Comparison of ENCODE assay signal across 21 cellular contexts in the genomic region with DNA sequence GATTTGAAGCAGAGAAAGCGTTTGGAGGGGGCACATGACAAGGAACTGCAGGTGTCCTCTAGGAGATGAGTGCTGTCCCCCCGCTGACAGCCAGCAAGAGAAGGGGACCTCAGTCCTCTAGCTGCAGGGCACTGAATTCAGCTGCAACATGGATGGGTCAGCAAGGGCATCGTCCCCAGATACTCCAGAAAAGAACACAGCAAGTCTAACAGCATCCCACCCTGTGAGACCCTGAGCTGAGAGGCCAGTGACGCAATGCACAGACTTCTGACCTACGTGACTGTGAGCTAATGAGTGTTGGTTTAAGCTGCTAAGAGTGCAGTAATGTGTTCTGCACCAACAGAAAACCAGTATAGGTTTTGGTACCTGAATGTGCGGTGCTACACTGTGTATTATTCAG. TPM values are rescaled to one million over a fixed set of nuclear protein-coding genes. Genes with fewer than 3 reads are reported as not detected.
DNase-seq lines count a peak whose midpoint lies in the region; TF ChIP-seq lines count a peak whose summit lies in the region.
"Had no signal": no experiment of that assay in that cellular context is flagged by ENCODE, and none has a peak within 500 bp of the region (broad histone marks: within the 10 kb centered on the region; RNA-seq: fewer than 3 reads in every experiment).

No MANE protein-coding gene starts in this region.

- no peaks in the 10 kb centered on the region for H3K4me1 Mint-ChIP-seq in activated CD4-positive, alpha-beta T cell treated with anti-CD3 and anti-CD28 coated beads, Interleukin-2, amount 10 ng/mL, durations not matched to agents 24 days and 14 days
- no peaks in the 10 kb centered on the region for H3K4me1 Mint-ChIP-seq in chondrocyte (ENCODE audit: low read depth)

- H3K4me3 Mint-ChIP-seq in activated CD4-positive, alpha-beta T cell treated with anti-CD3 and anti-CD28 coated beads, Interleukin-2, amount 10 ng/mL, durations not matched to agents 24 days and 14 days = no peak overlapping the region
- no peak overlapping the region for H3K4me3 Mint-ChIP-seq in chondrocyte (ENCODE audit: unreplicated experiment)
- H3K4me3 Mint-ChIP-seq: CD4-positive, alpha-beta T cell had no signal

- H3K36me3 ChIP-seq in spleen (no peaks in the 10 kb centered on the region), stomach (no peaks in the 10 kb centered on the region)

- 66 to 88% (median 77%) methylated on average over 5 to 6 of the region's 6 CpGs for WGBS in spleen, 5 donors
- WGBS in stomach, 5 donors = 58 to 82% (median 68%) methylated on average over 5 to 6 of the region's 6 CpGs

- H3K4me1 ChIP-seq in spleen (no peaks in the 10 kb centered on the region), stomach (no peaks in the 10 kb centered on the region)
- H3K4me1 ChIP-seq: A549 had no signal

- no peak overlapping the region for H3K27ac Mint-ChIP-seq in activated CD4-positive, alpha-beta T cell treated with anti-CD3 and anti-CD28 coated beads, Interleukin-2, amount 10 ng/mL, durations not matched to agents 24 days and 14 days
- H3K27ac Mint-ChIP-seq in chondrocyte (ENCODE audit: unreplicated experiment) = no peak overlapping the region
- H3K27ac Mint-ChIP-seq: CD4-positive, alpha-beta T cell had no signal

- intact Hi-C loops in activated CD4-positive, alpha-beta T cell treated with anti-CD3 and anti-CD28 coated beads, Interleukin-2, amount 10 ng/mL, durations not matched to agents 24 days and 14 days (cut with micrococcal nuclease) = no loop called here
- intact Hi-C loops in spleen (cut with DNase I; ENCODE audit: low total_unique reads) (no loop called here), stomach (cut with DNase I; ENCODE audit: low total_unique reads) (no loop called here)

- DNase-seq in activated CD4-positive, alpha-beta T cell treated with anti-CD3 and anti-CD28 coated beads, Interleukin-2, amount 10 ng/mL, durations not matched to agents 24 days and 14 days = peak; percentile 4
- no peak for DNase-seq in activated CD4-positive, alpha-beta T cell treated with anti-CD3 and anti-CD28 coated beads, Interleukin-2, amount 50 U/mL, for 4 hours
- DNase-seq in chondrocyte (ENCODE audit: low spot score) (peak; percentile 32), mesenteric fat pad (ENCODE audit: low spot score) (peak; percentile 22), spleen (peak; percentile 11), COLO668 (lab: John Stamatoyannopoulos, UW; ENCODE audit: unreplicated experiment) (no peak), stomach (no peak), NCI-H2227 (lab: John Stamatoyannopoulos, UW; ENCODE audit: unreplicated experiment) (no peak)
- DNase-seq: AML-193; CD4-positive, alpha-beta T cell; DMS153; DMS79 treated with DMSO at 0.1 percent for 48 hours; GF-D8; GM23248; HCEC 1CT; IMR-90 had no signal

- no peak for TF ChIP-seq EP300 in stomach (IDR thresholded peaks at IDR 0.05)

- H3K4me3 ChIP-seq in spleen (no peak overlapping the region), stomach (no peak overlapping the region)
- H3K4me3 ChIP-seq: A549, GM23248 had no signal

- no peaks in the 10 kb centered on the region for H3K9me3 Mint-ChIP-seq in activated CD4-positive, alpha-beta T cell treated with anti-CD3 and anti-CD28 coated beads, Interleukin-2, amount 10 ng/mL, durations not matched to agents 24 days and 14 days
- peaks cover 9% of the 10 kb centered on the region for H3K9me3 Mint-ChIP-seq in chondrocyte (ENCODE audit: low read depth)
- H3K9me3 Mint-ChIP-seq: CD4-positive, alpha-beta T cell had no signal

- TF ChIP-seq CTCF in chondrocyte (IDR thresholded peaks at IDR 0.05) (no peak), spleen (IDR thresholded peaks at IDR 0.05 in 8 of 11, conservative IDR thresholded peaks at IDR 0.05 in 3 of 11) (no peak), stomach (IDR thresholded peaks at IDR 0.05) (no peak)

- TF ChIP-seq POLR2A in spleen (IDR thresholded peaks at IDR 0.05) (no peak), stomach (IDR thresholded peaks at IDR 0.05) (no peak)

- H3K27ac ChIP-seq in spleen = no peak overlapping the region
- H3K27ac ChIP-seq in stomach = no peak overlapping the region
- H3K27ac ChIP-seq: 22Rv1, A549, C4-2B, GM23248 had no signal

- no peaks in the 10 kb centered on the region for H3K36me3 Mint-ChIP-seq in activated CD4-positive, alpha-beta T cell treated with anti-CD3 and anti-CD28 coated beads, Interleukin-2, amount 10 ng/mL, durations not matched to agents 24 days and 14 days (ENCODE audit: low read depth)
- no peaks in the 10 kb centered on the region for H3K36me3 Mint-ChIP-seq in chondrocyte (ENCODE audit: low read depth)

- H3K9me3 ChIP-seq in spleen (no peaks in the 10 kb centered on the region), stomach (no peaks in the 10 kb centered on the region)
- H3K9me3 ChIP-seq: A549 had no signal

- H3K27me3 ChIP-seq in spleen (replicated peaks in 1 of 7) (peaks cover 0 to 24% (median 0%) of the 10 kb centered on the region in 7 donors), stomach (peaks cover 0 to 9% (median 0%) of the 10 kb centered on the region in 3 donors)

- H3K27me3 Mint-ChIP-seq in activated CD4-positive, alpha-beta T cell treated with anti-CD3 and anti-CD28 coated beads, Interleukin-2, amount 10 ng/mL, durations not matched to agents 24 days and 14 days = no peaks in the 10 kb centered on the region
- peaks cover 2% of the 10 kb centered on the region for H3K27me3 Mint-ChIP-seq in chondrocyte (ENCODE audit: low read depth)

RNA-seq across cellular contexts. Expression of a gene that starts 11.6 kb away (rescaled TPM):
- not detected in 2 replicates for total RNA-seq in activated CD4-positive, alpha-beta T cell treated with anti-CD3 and anti-CD28 coated beads, Interleukin-2, amount 10 ng/mL, durations not matched to agents 24 days and 14 days
- not detected in 3 replicates for total RNA-seq in chondrocyte
- total RNA-seq in mesenteric fat pad = not detected
- total RNA-seq in spleen = not detected
- polyA plus RNA-seq in spleen = not detected
- total RNA-seq in stomach = not detected
- polyA plus RNA-seq in stomach = not detected
- total RNA-seq: CD4-positive, alpha-beta T cell; GM23248; H4; IMR-90 had no signal
- polyA plus RNA-seq: A549, BJ, GM23248, IMR-90 had no signal

RNA-seq across cellular contexts. Expression of a gene that starts 16.1 kb away (rescaled TPM):
- not detected in 2 replicates for total RNA-seq in activated CD4-positive, alpha-beta T cell treated with anti-CD3 and anti-CD28 coated beads, Interleukin-2, amount 10 ng/mL, durations not matched to agents 24 days and 14 days
- total RNA-seq in chondrocyte = not detected in 3 replicates
- not detected for total RNA-seq in mesenteric fat pad
- not detected for total RNA-seq in spleen
- not detected for polyA plus RNA-seq in spleen
- total RNA-seq in stomach = not detected
- polyA plus RNA-seq in stomach = not detected
- total RNA-seq: CD4-positive, alpha-beta T cell; GM23248; H4; IMR-90 had no signal
- polyA plus RNA-seq: A549, BJ, GM23248, IMR-90 had no signal

RNA-seq across cellular contexts. Expression of a gene that starts 49.0 kb away (rescaled TPM):
- total RNA-seq in activated CD4-positive, alpha-beta T cell treated with anti-CD3 and anti-CD28 coated beads, Interleukin-2, amount 10 ng/mL, durations not matched to agents 24 days and 14 days = 12.8 and 13.2 TPM in 2 replicates
- total RNA-seq in chondrocyte = 8.7 to 9.6 TPM (median 9.1 TPM) in 3 replicates
- 7.3 TPM for total RNA-seq in mesenteric fat pad
- 10 to 100 TPM in 1 of 7 donors, 1 to 10 TPM in 6; 5.9 to 10.8 (median 7.3) TPM for total RNA-seq in spleen
- 1 to 10 TPM; 7.3 to 9.6 (median 9.0) TPM for polyA plus RNA-seq in spleen
- total RNA-seq in stomach = 10 to 100 TPM in 1 of 5 donors, 1 to 10 TPM in 3, not detected in 1; 3.5 to 13.6 (median 5.1) TPM
- polyA plus RNA-seq in stomach = 1 to 10 TPM; 2.9 to 3.1 (median 3.0) TPM

Comparison
In these comparisons a context has a peak if more than half of its experiments do, and no peak if none do; other contexts are left out.
1. DNase-seq: peak in activated CD4-positive, alpha-beta T cell treated with anti-CD3 and anti-CD28 coated beads, Interleukin-2, amount 10 ng/mL, durations not matched to agents 24 days and 14 days (single experiment), chondrocyte (single experiment), mesenteric fat pad (single experiment) and spleen (single experiment); none in activated CD4-positive, alpha-beta T cell treated with anti-CD3 and anti-CD28 coated beads, Interleukin-2, amount 50 U/mL, for 4 hours (0 of 2), COLO668 (single experiment), stomach (single experiment) and NCI-H2227 (single experiment).